In genomic region chr21:36096398-36097290, GRCh38 we compare ENCODE assay signal across 1 cellular context.
TF ChIP-seq lines count a peak whose summit lies in the region.

No MANE protein-coding gene starts in this region.

TF ChIP-seq in HepG2, 621 proteins besides CTCF, POLR2A, EP300 and RAD21:
- no peak for TF ChIP-seq DNMT1 (CRISPR knock-in tag; IDR thresholded peaks at IDR 0.05)
- TF ChIP-seq ZNF296 (CRISPR knock-in tag; conservative IDR thresholded peaks at IDR 0.05): no peak
